25 cellular contexts compared by ENCODE assay signal in genomic region chr1:173424786-173425407, GRCh38. TPM values are rescaled to one million over a fixed set of nuclear protein-coding genes. Genes with fewer than 3 reads are reported as not detected.
DNase-seq lines count a peak whose midpoint lies in the region; ATAC-seq and TF ChIP-seq lines count a peak whose summit lies in the region.
"Had no signal": no experiment of that assay in that cellular context is flagged by ENCODE, and none has a peak within 500 bp of the region (broad histone marks: within the 10 kb centered on the region; RNA-seq: fewer than 3 reads in every experiment).

No MANE protein-coding gene starts in this region.

- H3K27ac ChIP-seq in HCT116 (ENCODE audit: low read depth, low read length) (no peak overlapping the region), RWPE2 (ENCODE audit: poor library complexity, severe bottlenecking) (peak overlapping the region; percentile 76), subcutaneous abdominal adipose tissue (ENCODE audit: low read depth, low read length) (peak overlapping the region; percentile 21), substantia nigra (ENCODE audit: low read depth, low read length, poor library complexity, severe bottlenecking) (no peak overlapping the region)
- H3K27ac ChIP-seq: brain microvascular endothelial cell, HL-60, SJSA1, VCaP had no signal

- H3K9me3 ChIP-seq in HCT116 (ENCODE audit: control insufficient read depth in 1 of 2, insufficient read depth in 1 of 2, low read depth in 1 of 2, low read length in 2 of 2) = no peaks in the 10 kb centered on the region
- H3K9me3 ChIP-seq in RWPE2 (ENCODE audit: severe bottlenecking) = no peaks in the 10 kb centered on the region
- H3K9me3 ChIP-seq in subcutaneous abdominal adipose tissue (ENCODE audit: control insufficient read depth in 5 of 5, low read length in 5 of 5) = no peaks in the 10 kb centered on the region
- H3K9me3 ChIP-seq: SJSA1 had no signal

- H3K36me3 ChIP-seq in HCT116 (ENCODE audit: control insufficient read depth in 1 of 2, insufficient read depth in 2 of 2, low read length in 2 of 2) (no peaks in the 10 kb centered on the region), RWPE2 (ENCODE audit: low read depth) (no peaks in the 10 kb centered on the region), subcutaneous abdominal adipose tissue (ENCODE audit: control insufficient read depth in 5 of 5, insufficient read depth in 5 of 5, low read length in 5 of 5) (no peaks in the 10 kb centered on the region)
- H3K36me3 ChIP-seq: brain microvascular endothelial cell, SJSA1 had no signal

- TF ChIP-seq RAD21 in HCT116 (IDR thresholded peaks at IDR 0.05; ENCODE audit: low read depth) = no peak

- H3K9me2 ChIP-seq in HCT116 (ENCODE audit: insufficient read depth) = no peaks in the 10 kb centered on the region

- H3K4me3 ChIP-seq in HCT116 (replicated peaks in 1 of 2; ENCODE audit: low read depth in 1 of 2, low read length in 2 of 2) (no peak overlapping the region), RWPE2 (ENCODE audit: severe bottlenecking) (no peak overlapping the region), subcutaneous abdominal adipose tissue (ENCODE audit: low read depth in 1 of 5, low read length in 5 of 5) (no peak overlapping the region)
- H3K4me3 ChIP-seq: SJSA1 had no signal

- POLR2A ChIA-PET in HCT116 (lab: Charles Lee) = no interaction called here

- TF ChIP-seq CTCF in HCT116 (IDR thresholded peaks at IDR 0.05 in 2 of 3, conservative IDR thresholded peaks at IDR 0.05 in 1 of 3; ENCODE audit: borderline replicate concordance in 1 of 3, insufficient read depth in 1 of 3, low read depth in 2 of 3, low read length in 2 of 3) = no peak
- no peak for TF ChIP-seq CTCF in RWPE2 (IDR thresholded peaks at IDR 0.05; ENCODE audit: poor library complexity, severe bottlenecking)

- H3K27me3 ChIP-seq in HCT116 (ENCODE audit: insufficient read depth, low read length) (no peaks in the 10 kb centered on the region), RWPE2 (ENCODE audit: insufficient read depth, poor library complexity, severe bottlenecking) (no peaks in the 10 kb centered on the region), subcutaneous abdominal adipose tissue (ENCODE audit: control insufficient read depth in 5 of 5, insufficient read depth in 4 of 5, low read length in 5 of 5) (no peaks in the 10 kb centered on the region)
- H3K27me3 ChIP-seq: brain microvascular endothelial cell, SJSA1 had no signal

- H4K20me1 ChIP-seq in HCT116 (ENCODE audit: insufficient read depth) = no peaks in the 10 kb centered on the region

- H3K4me1 ChIP-seq in HCT116 (ENCODE audit: control insufficient read depth in 1 of 2, insufficient read depth in 2 of 2, low read length in 2 of 2) (peaks cover 16 to 61% of the 10 kb centered on the region in 2 experiments), RWPE2 (ENCODE audit: insufficient read depth, poor library complexity, severe bottlenecking) (peaks cover 40% of the 10 kb centered on the region), subcutaneous abdominal adipose tissue (ENCODE audit: control insufficient read depth in 5 of 5, insufficient read depth in 5 of 5, low read length in 5 of 5) (peaks cover 4 to 27% (median 18%) of the 10 kb centered on the region in 5 donors)

- no TSS peak for BruUV-seq in HCT116 (replicated peaks; lab: Mats Ljungman, UMichigan)

- intact Hi-C loops in HCT116 (cut with micrococcal nuclease) = loop anchor here (5.0 kb wide), 1 partner anchor 1317 kb away; no protein-coding TSS in a partner anchor
- intact Hi-C loops in posterior vena cava (cut with DNase I) = loop anchor here in 1 of 2 donors (10.0 kb wide), 1 partner anchor 400 kb away; the partner anchor contains the start of genes CENPL and DARS2

- TF ChIP-seq POLR2A in HCT116 (IDR thresholded peaks at IDR 0.05; ENCODE audit: borderline replicate concordance, extremely low read depth, insufficient read depth, insufficient read length) = no peak

- no peaks in the 10 kb centered on the region for H3K79me2 ChIP-seq in HCT116 (ENCODE audit: insufficient read depth, low read length)

- ATAC-seq in HCT116 (peak; percentile 43; the same call in 1 of the 2 replicates), RWPE2 (ENCODE audit: low read depth) (peak; percentile 83)
- ATAC-seq: activated naive CD8-positive, alpha-beta T cell treated with anti-CD3 and anti-CD28 coated beads, Interleukin-2, amount 50 U/mL, for 24 hours; left cardiac atrium; Panc1; stimulated activated naive CD8-positive, alpha-beta T cell treated with anti-CD3 and anti-CD28 coated beads, Interleukin-15, Interleukin-2, amounts not matched to agents 100 U/mL and 50 U/mL, for 24 hours had no signal

- peak overlapping the region; percentile 49 for H3K4me2 ChIP-seq in HCT116 (ENCODE audit: low read length)

- DNase-seq in HCT116 (ENCODE audit: low read depth, low spot score) (no peak), RWPE2 (ENCODE audit: low spot score) (no peak), iris pigment epithelial cell (ENCODE audit: low read depth) (peak; percentile 18), substantia nigra (lab: John Stamatoyannopoulos, UW) (no peak), posterior vena cava (ENCODE audit: low spot score) (no peak), epidermal melanocyte (ENCODE audit: insufficient read length, low spot score) (no peak)
- no peak for DNase-seq in effector CD8-positive, alpha-beta T cell (lab: John Stamatoyannopoulos, UW)
- DNase-seq: activated CD4-positive, alpha-beta T cell treated with anti-CD3 and anti-CD28 coated beads, Interleukin-2, amount 50 U/mL, for 1 hour; activated CD8-positive, alpha-beta memory T cell treated with anti-CD3 and anti-CD28 coated beads, Interleukin-2, amount 50 U/mL, for 4 hours; activated naive CD8-positive, alpha-beta T cell treated with anti-CD3 and anti-CD28 coated beads, Interleukin-2, amount 50 U/mL, for 24 hours; brain microvascular endothelial cell; cortex of kidney; foreskin melanocyte; hippocampal formation; left cardiac atrium; NCI-H1930; NCI-H2227 treated with DMSO at 0.1 percent for 48 hours; NCI-H82; small intestine; stimulated activated naive CD8-positive, alpha-beta T cell treated with anti-CD3 and anti-CD28 coated beads, Interleukin-15, Interleukin-2, amounts not matched to agents 100 U/mL and 50 U/mL, for 24 hours had no signal

- RAD21 ChIA-PET in HCT116 (lab: Charles Lee; ENCODE audit: low non-redundant PET in 1 of 2, low total read pairs in 2 of 2, uncharacterized antibody in 2 of 2, unreplicated experiment in 2 of 2) = no interaction called here

- H2AFZ ChIP-seq in HCT116 (ENCODE audit: low read depth, low read length, poor library complexity, severe bottlenecking) = no peak overlapping the region

- CTCF ChIA-PET in HCT116 (lab: Charles Lee) = no interaction called here

- H3K9ac ChIP-seq in HCT116 (ENCODE audit: low read length) (no peak overlapping the region; the same call in 1 of the 2 replicates), subcutaneous abdominal adipose tissue (ENCODE audit: low read length in 5 of 5) (no peak overlapping the region)

TF ChIP-seq in HCT116, 20 proteins besides CTCF, POLR2A, EP300 and RAD21:
- TF ChIP-seq MAX (IDR thresholded peaks at IDR 0.05) (no peak), REST (IDR thresholded peaks at IDR 0.05; ENCODE audit: low read depth) (no peak), JUND (IDR thresholded peaks at IDR 0.05) (peak; percentile 14; the same call in 1 of the 2 replicates), EGR1 (IDR thresholded peaks at IDR 0.05; ENCODE audit: low read depth) (no peak), SIN3A (IDR thresholded peaks at IDR 0.05; ENCODE audit: low read depth) (no peak), POLR2AphosphoS5 (IDR thresholded peaks at IDR 0.05; ENCODE audit: low read depth, low read length) (no peak), ZNF274 (IDR thresholded peaks at IDR 0.05; ENCODE audit: low read depth, low read length) (no peak), SRF (IDR thresholded peaks at IDR 0.05; ENCODE audit: low read depth) (no peak), FOSL1 (IDR thresholded peaks at IDR 0.05; ENCODE audit: low read depth) (peak; percentile 30; the same call in 1 of the 2 replicates), CBX3 (IDR thresholded peaks at IDR 0.05; ENCODE audit: low read depth) (no peak)

RNA-seq across cellular contexts. Expression of gene PRDX6, which starts 52.2 kb away (rescaled TPM):
- 286 TPM for total RNA-seq in HCT116 (2021; ENCODE audit: unreplicated experiment)
- 201 and 232 TPM in 2 replicates for polyA plus RNA-seq in HCT116 (2012)
- total RNA-seq in posterior vena cava = 100 to 1,000 TPM; 168 to 186 TPM

Comparison
In these comparisons a context has a peak if more than half of its experiments do, and no peak if none do; other contexts are left out.
1. H3K27ac ChIP-seq: peak in RWPE2 (single experiment) and subcutaneous abdominal adipose tissue (single experiment); none in HCT116 (single experiment) and substantia nigra (single experiment).